Comparison of ENCODE assay signal across 7 cellular contexts in the genomic region with DNA sequence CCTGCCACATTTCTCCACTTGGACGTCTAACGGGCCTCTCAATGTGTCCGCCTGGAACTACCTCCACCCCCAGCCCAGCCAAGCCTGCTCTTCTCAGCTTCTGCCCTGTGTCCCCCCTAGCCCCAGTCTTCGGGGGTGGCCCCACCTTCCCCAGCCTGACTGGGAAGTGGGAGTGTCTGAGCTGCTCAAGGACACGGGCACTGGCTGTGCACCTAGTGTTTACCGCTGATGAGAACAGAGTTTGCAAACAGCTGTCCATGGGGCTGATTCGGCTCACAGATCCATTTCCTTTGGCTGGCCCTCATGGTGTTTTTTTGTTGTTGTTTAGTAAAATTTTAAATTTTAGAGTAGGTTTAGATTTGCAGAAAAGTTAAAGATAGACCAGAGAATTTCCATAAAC.
"Had no signal": no experiment of that assay in that cellular context is flagged by ENCODE, and none has a peak within 500 bp of the region (broad histone marks: within the 10 kb centered on the region; RNA-seq: fewer than 3 reads in every experiment).

No MANE protein-coding gene starts in this region.

- DNase-seq: GOT3, HCEC 1CT, KBM-7 had no signal

- H3K4me3 Mint-ChIP-seq: IgD-negative memory B cell had no signal

- H3K9ac ChIP-seq: KMS-11 had no signal

- H3K9me3 Mint-ChIP-seq: IgD-negative memory B cell had no signal

- H3K27ac ChIP-seq: KMS-11 had no signal

- H3K4me2 ChIP-seq: KMS-11 had no signal

- H3K36me3 Mint-ChIP-seq: IgD-negative memory B cell had no signal

- H3K27ac Mint-ChIP-seq: IgD-negative memory B cell had no signal

- FAIRE-seq: H54, HTR-8/SVneo had no signal
